ENCODE assay signal across 15 cellular contexts in genomic region chr1:67274623-67275325, GRCh38.
DNase-seq lines count a peak whose midpoint lies in the region; ATAC-seq lines count a peak whose summit lies in the region.
"Had no signal": no experiment of that assay in that cellular context is flagged by ENCODE, and none has a peak within 500 bp of the region (broad histone marks: within the 10 kb centered on the region; RNA-seq: fewer than 3 reads in every experiment).

No MANE protein-coding gene starts in this region.

- H3K27ac ChIP-seq in substantia nigra (ENCODE audit: low read depth, low read length, poor library complexity, severe bottlenecking): no peak overlapping the region
- H3K27ac ChIP-seq: SK-N-MC, uterus had no signal

- CTCF ChIA-PET in activated naive CD4-positive, alpha-beta T cell treated with anti-CD3 and anti-CD28 coated beads, Interleukin-2, amount 10 ng/mL, durations not matched to agents 7 days and 5 days (lab: Charles Lee): interaction anchor here (0.7 to 2.2 kb wide), 10 partner anchors 9 to 226 kb away, joined by 3 to 6 read pairs (median 4); partner anchors contain the start of gene IL23R

- H3K36me3 Mint-ChIP-seq in activated naive CD4-positive, alpha-beta T cell treated with anti-CD3 and anti-CD28 coated beads, Interleukin-2, amount 10 ng/mL, durations not matched to agents 7 days and 5 days: peaks cover 21% of the 10 kb centered on the region
- peaks cover 14% of the 10 kb centered on the region for H3K36me3 Mint-ChIP-seq in T-helper 2 cell treated with Interferon-gamma antibody and Interleukin-4, amounts not matched to agents 5 μg/mL and 100 μg/mL, for 36 hours (ENCODE audit: low read depth)

- peak; percentile 27 for DNase-seq in activated naive CD4-positive, alpha-beta T cell treated with anti-CD3 and anti-CD28 coated beads, Interleukin-2, amount 10 ng/mL, durations not matched to agents 7 days and 5 days
- no peak for DNase-seq in activated naive CD4-positive, alpha-beta T cell (lab: John Stamatoyannopoulos, UW)
- DNase-seq in T-helper 2 cell treated with Interferon-gamma antibody and Interleukin-4, amounts not matched to agents 5 μg/mL and 100 μg/mL, for 36 hours (ENCODE audit: low spot score): peak; percentile 50
- no peak for DNase-seq in stimulated activated naive CD8-positive, alpha-beta T cell treated with anti-CD3 and anti-CD28 coated beads, Interleukin-15, Interleukin-2, amounts not matched to agents 100 U/mL and 50 U/mL, for 24 hours
- DNase-seq in NCI-H1048 (lab: John Stamatoyannopoulos, UW) (no peak), SHP77 treated with DMSO at 0.1 percent for 48 hours (lab: John Stamatoyannopoulos, UW) (no peak), substantia nigra (lab: John Stamatoyannopoulos, UW) (no peak)
- DNase-seq: DMS79 treated with DMSO at 0.1 percent for 48 hours, left colon, NCI-H1436, NCI-H82, nephron progenitor cell, uterus had no signal

- no peak overlapping the region for H3K4me3 Mint-ChIP-seq in activated naive CD4-positive, alpha-beta T cell treated with anti-CD3 and anti-CD28 coated beads, Interleukin-2, amount 10 ng/mL, durations not matched to agents 7 days and 5 days
- H3K4me3 Mint-ChIP-seq in T-helper 2 cell treated with Interferon-gamma antibody and Interleukin-4, amounts not matched to agents 5 μg/mL and 100 μg/mL, for 36 hours: no peak overlapping the region
- H3K4me3 Mint-ChIP-seq: nephron progenitor cell had no signal

- H3K27me3 Mint-ChIP-seq in activated naive CD4-positive, alpha-beta T cell treated with anti-CD3 and anti-CD28 coated beads, Interleukin-2, amount 10 ng/mL, durations not matched to agents 7 days and 5 days: no peaks in the 10 kb centered on the region
- no peaks in the 10 kb centered on the region for H3K27me3 Mint-ChIP-seq in T-helper 2 cell treated with Interferon-gamma antibody and Interleukin-4, amounts not matched to agents 5 μg/mL and 100 μg/mL, for 36 hours (ENCODE audit: low read depth)

- H3K4me1 Mint-ChIP-seq in activated naive CD4-positive, alpha-beta T cell treated with anti-CD3 and anti-CD28 coated beads, Interleukin-2, amount 10 ng/mL, durations not matched to agents 7 days and 5 days: peaks cover 32% of the 10 kb centered on the region
- H3K4me1 Mint-ChIP-seq in T-helper 2 cell treated with Interferon-gamma antibody and Interleukin-4, amounts not matched to agents 5 μg/mL and 100 μg/mL, for 36 hours (ENCODE audit: low read depth): peaks cover 16% of the 10 kb centered on the region
- H3K4me1 Mint-ChIP-seq: nephron progenitor cell had no signal

- peak; percentile 65 for ATAC-seq in HG02678 (IDR thresholded peaks at IDR 0.05; ENCODE audit: unreplicated experiment)
- peak; percentile 95 for ATAC-seq in stimulated activated naive CD8-positive, alpha-beta T cell treated with anti-CD3 and anti-CD28 coated beads, Interleukin-15, Interleukin-2, amounts not matched to agents 100 U/mL and 50 U/mL, for 24 hours
- ATAC-seq: left colon had no signal

- H3K9me3 Mint-ChIP-seq in activated naive CD4-positive, alpha-beta T cell treated with anti-CD3 and anti-CD28 coated beads, Interleukin-2, amount 10 ng/mL, durations not matched to agents 7 days and 5 days: peaks cover 31% of the 10 kb centered on the region
- peaks cover 26% of the 10 kb centered on the region for H3K9me3 Mint-ChIP-seq in T-helper 2 cell treated with Interferon-gamma antibody and Interleukin-4, amounts not matched to agents 5 μg/mL and 100 μg/mL, for 36 hours

- peak overlapping the region; percentile 77 for H3K27ac Mint-ChIP-seq in activated naive CD4-positive, alpha-beta T cell treated with anti-CD3 and anti-CD28 coated beads, Interleukin-2, amount 10 ng/mL, durations not matched to agents 7 days and 5 days
- H3K27ac Mint-ChIP-seq in T-helper 2 cell treated with Interferon-gamma antibody and Interleukin-4, amounts not matched to agents 5 μg/mL and 100 μg/mL, for 36 hours: peak overlapping the region; percentile 35
- H3K27ac Mint-ChIP-seq: nephron progenitor cell had no signal

Comparison
In these comparisons a context has a peak if more than half of its experiments do, and no peak if none do; other contexts are left out.
1. DNase-seq: peak in activated naive CD4-positive, alpha-beta T cell treated with anti-CD3 and anti-CD28 coated beads, Interleukin-2, amount 10 ng/mL, durations not matched to agents 7 days and 5 days (single experiment) and T-helper 2 cell treated with Interferon-gamma antibody and Interleukin-4, amounts not matched to agents 5 μg/mL and 100 μg/mL, for 36 hours (single experiment); none in activated naive CD4-positive, alpha-beta T cell (0 of 4), stimulated activated naive CD8-positive, alpha-beta T cell treated with anti-CD3 and anti-CD28 coated beads, Interleukin-15, Interleukin-2, amounts not matched to agents 100 U/mL and 50 U/mL, for 24 hours (single experiment), NCI-H1048 (single experiment), SHP77 treated with DMSO at 0.1 percent for 48 hours (single experiment) and substantia nigra (0 of 49).